ENCODE assay signal across 18 cellular contexts in genomic region chr18:79595876-79596374, GRCh38.
"Had no signal": no experiment of that assay in that cellular context is flagged by ENCODE, and none has a peak within 500 bp of the region (broad histone marks: within the 10 kb centered on the region; RNA-seq: fewer than 3 reads in every experiment).

No MANE protein-coding gene starts in this region.

- H3K36me3 ChIP-seq: SJSA1, thoracic aorta had no signal

- H3K27ac Mint-ChIP-seq: activated CD4-positive, alpha-beta T cell treated with anti-CD3 and anti-CD28 coated beads, Interleukin-2, amount 10 ng/mL, durations not matched to agents 24 days and 14 days; activated CD8-positive, alpha-beta T cell treated with anti-CD3 and anti-CD28 coated beads, Interleukin-2, amount 10 ng/mL, durations not matched to agents 7 days and 5 days; activated naive CD8-positive, alpha-beta T cell had no signal

- H3K9me3 ChIP-seq: body of pancreas, SJSA1, thoracic aorta had no signal

- H3K9me3 Mint-ChIP-seq: activated CD4-positive, alpha-beta T cell treated with anti-CD3 and anti-CD28 coated beads, Interleukin-2, amount 10 ng/mL, durations not matched to agents 24 days and 14 days; central memory CD8-positive, alpha-beta T cell had no signal

- H3K27me3 ChIP-seq: SJSA1 had no signal

- H3K36me3 Mint-ChIP-seq: activated naive CD8-positive, alpha-beta T cell had no signal

- H3K4me3 Mint-ChIP-seq: activated CD4-positive, alpha-beta T cell treated with anti-CD3 and anti-CD28 coated beads, Interleukin-2, amount 10 ng/mL, durations not matched to agents 24 days and 14 days; activated CD8-positive, alpha-beta T cell treated with anti-CD3 and anti-CD28 coated beads, Interleukin-2, amount 10 ng/mL, durations not matched to agents 7 days and 5 days; activated naive CD8-positive, alpha-beta T cell; central memory CD8-positive, alpha-beta T cell had no signal

- H3K4me3 ChIP-seq: body of pancreas, SJSA1, thoracic aorta had no signal

- ATAC-seq: activated CD8-positive, alpha-beta T cell treated with anti-CD3 and anti-CD28 coated beads, Interleukin-2, amount 10 ng/mL, durations not matched to agents 7 days and 5 days; body of pancreas; left lobe of liver had no signal

- H3K4me1 Mint-ChIP-seq: activated CD4-positive, alpha-beta T cell treated with anti-CD3 and anti-CD28 coated beads, Interleukin-2, amount 10 ng/mL, durations not matched to agents 24 days and 14 days; central memory CD8-positive, alpha-beta T cell had no signal

- H3K27ac ChIP-seq: body of pancreas, parathyroid adenoma, SJSA1, thoracic aorta had no signal

- H3K4me1 ChIP-seq: body of pancreas, parathyroid adenoma had no signal

- DNase-seq: activated CD4-positive, alpha-beta T cell treated with anti-CD3 and anti-CD28 coated beads, Interleukin-2, amount 10 ng/mL, durations not matched to agents 24 days and 14 days; activated CD4-positive, CD25-positive, alpha-beta regulatory T cell; activated CD8-positive, alpha-beta memory T cell treated with anti-CD3 and anti-CD28 coated beads, Interleukin-2, amount 50 U/mL, for 4 hours; activated CD8-positive, alpha-beta T cell treated with anti-CD3 and anti-CD28 coated beads, Interleukin-2, amount 10 ng/mL, durations not matched to agents 7 days and 5 days; activated effector memory CD4-positive, alpha-beta T cell treated with anti-CD3 and anti-CD28 coated beads, Interleukin-2, amount 50 U/mL, for 16 hours; activated T-cell treated with anti-CD3 and anti-CD28 coated beads, Interleukin-2, amount 50 U/mL, for 48 hours; amniotic stem cell; body of pancreas; effector memory CD4-positive, alpha-beta T cell; foreskin melanocyte; retina; stimulated activated CD4-positive, alpha-beta T cell treated with anti-CD3 and anti-CD28 coated beads, Interleukin-1b, Interleukin-23, amount 100 ng/mL, for 48 hours had no signal
